In the genomic region with DNA sequence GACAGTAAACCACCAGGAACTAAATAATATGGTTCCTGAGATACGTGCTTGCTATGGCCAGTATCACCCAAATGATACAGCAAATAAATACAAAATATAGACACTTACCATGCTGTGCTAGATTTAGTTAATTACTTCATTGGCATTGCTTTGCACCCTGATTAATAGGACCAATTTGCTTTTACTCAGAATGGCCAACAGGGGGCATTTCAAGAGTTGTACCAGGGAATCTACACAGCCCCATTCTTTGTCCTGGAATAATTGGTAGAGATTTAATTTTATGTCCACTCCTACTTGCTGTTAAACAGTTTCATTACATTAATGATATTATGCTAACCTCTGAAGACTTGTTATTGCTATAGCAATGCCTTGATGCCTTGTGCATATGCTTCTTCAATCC, we compare ENCODE assay signal across 22 cellular contexts.
"Had no signal": no experiment of that assay in that cellular context is flagged by ENCODE, and none has a peak within 500 bp of the region (broad histone marks: within the 10 kb centered on the region; RNA-seq: fewer than 3 reads in every experiment).

No MANE protein-coding gene starts in this region.

- H3K27me3 Mint-ChIP-seq: activated CD4-positive, alpha-beta T cell treated with anti-CD3 and anti-CD28 coated beads, Interleukin-2, amount 10 ng/mL, durations not matched to agents 7 days and 5 days; activated T-cell treated with anti-CD3 and anti-CD28 coated beads, Interleukin-2, amount 50 U/mL, for 24 hours; central memory CD8-positive, alpha-beta T cell; stimulated activated memory B cell treated with anti-CD40 and anti-IgM and Interleukin-4, amounts not matched to agents 10 μg/mL and 1 μg/mL and 100 μg/mL, for 72 hours had no signal

- DNase-seq: activated CD4-positive, alpha-beta T cell treated with anti-CD3 and anti-CD28 coated beads, Interleukin-2, amount 10 ng/mL, durations not matched to agents 7 days and 5 days; activated CD4-positive, CD25-positive, alpha-beta regulatory T cell; activated CD8-positive, alpha-beta T cell treated with anti-CD3 and anti-CD28 coated beads, Interleukin-2, amount 10 ng/mL, durations not matched to agents 7 days and 5 days; activated naive CD4-positive, alpha-beta T cell treated with anti-CD3 and anti-CD28 coated beads, Interleukin-2, amount 50 U/mL, for 16 hours; activated T-cell treated with anti-CD3 and anti-CD28 coated beads, Interleukin-2, amount 50 U/mL, for 24 hours; hypothalamus; midbrain; occipital lobe; posterior cingulate gyrus; retina; spleen; stimulated activated CD4-positive, alpha-beta T cell treated with anti-CD3 and anti-CD28 coated beads, Interleukin-4, amount 100 ng/mL, for 4 hours; upper lobe of left lung had no signal

- H3K27ac ChIP-seq: ascending aorta, coronary artery, spleen, thoracic aorta, upper lobe of left lung had no signal

- H3K27ac Mint-ChIP-seq: activated CD4-positive, alpha-beta T cell treated with anti-CD3 and anti-CD28 coated beads, Interleukin-2, amount 10 ng/mL, durations not matched to agents 7 days and 5 days; activated CD8-positive, alpha-beta T cell treated with anti-CD3 and anti-CD28 coated beads, Interleukin-2, amount 10 ng/mL, durations not matched to agents 7 days and 5 days; activated T-cell treated with anti-CD3 and anti-CD28 coated beads, Interleukin-2, amount 50 U/mL, for 24 hours; nephron; stimulated activated memory B cell treated with anti-CD40 and anti-IgM and Interleukin-4, amounts not matched to agents 10 μg/mL and 1 μg/mL and 100 μg/mL, for 72 hours; T-helper 2 cell treated with Interferon-gamma antibody and Interleukin-4, amounts not matched to agents 5 μg/mL and 100 μg/mL, for 36 hours had no signal

- H3K4me3 Mint-ChIP-seq: activated CD4-positive, alpha-beta T cell treated with anti-CD3 and anti-CD28 coated beads, Interleukin-2, amount 10 ng/mL, durations not matched to agents 7 days and 5 days; activated CD8-positive, alpha-beta T cell treated with anti-CD3 and anti-CD28 coated beads, Interleukin-2, amount 10 ng/mL, durations not matched to agents 7 days and 5 days; activated T-cell treated with anti-CD3 and anti-CD28 coated beads, Interleukin-2, amount 50 U/mL, for 24 hours; central memory CD8-positive, alpha-beta T cell; nephron; stimulated activated memory B cell treated with anti-CD40 and anti-IgM and Interleukin-4, amounts not matched to agents 10 μg/mL and 1 μg/mL and 100 μg/mL, for 72 hours; T-helper 2 cell treated with Interferon-gamma antibody and Interleukin-4, amounts not matched to agents 5 μg/mL and 100 μg/mL, for 36 hours had no signal

- ATAC-seq: activated CD8-positive, alpha-beta T cell treated with anti-CD3 and anti-CD28 coated beads, Interleukin-2, amount 10 ng/mL, durations not matched to agents 7 days and 5 days; left lobe of liver; stimulated activated memory B cell treated with anti-CD40 and anti-IgM and Interleukin-4, amounts not matched to agents 10 μg/mL and 1 μg/mL and 100 μg/mL, for 72 hours had no signal

- H3K36me3 ChIP-seq: ascending aorta, spleen, thoracic aorta, upper lobe of left lung had no signal

- H3K4me3 ChIP-seq: ascending aorta, coronary artery, lung, spleen, thoracic aorta, upper lobe of left lung had no signal

- H3K4me1 Mint-ChIP-seq: activated CD4-positive, alpha-beta T cell treated with anti-CD3 and anti-CD28 coated beads, Interleukin-2, amount 10 ng/mL, durations not matched to agents 7 days and 5 days; central memory CD8-positive, alpha-beta T cell; nephron; stimulated activated memory B cell treated with anti-CD40 and anti-IgM and Interleukin-4, amounts not matched to agents 10 μg/mL and 1 μg/mL and 100 μg/mL, for 72 hours had no signal

- H3K36me3 Mint-ChIP-seq: stimulated activated memory B cell treated with anti-CD40 and anti-IgM and Interleukin-4, amounts not matched to agents 10 μg/mL and 1 μg/mL and 100 μg/mL, for 72 hours had no signal

- H3K4me1 ChIP-seq: ascending aorta, spleen, upper lobe of left lung had no signal

- H3K27me3 ChIP-seq: ascending aorta, spleen, upper lobe of left lung had no signal
